In genomic region chr1:228464487-228464983, GRCh38 we compare ENCODE assay signal across 9 cellular contexts. TPM values are rescaled to one million over a fixed set of nuclear protein-coding genes. Genes with fewer than 3 reads are reported as not detected.
A peak's percentile ranks its signal among the peaks of the same experiment; 100 is the strongest.
DNase-seq lines count a peak whose midpoint lies in the region; ATAC-seq and TF ChIP-seq lines count a peak whose summit lies in the region.
"Had no signal": no experiment of that assay in that cellular context is flagged by ENCODE, and none has a peak within 500 bp of the region (broad histone marks: within the 10 kb centered on the region; RNA-seq: fewer than 3 reads in every experiment).

No MANE protein-coding gene starts in this region.

- H3K4me3 Mint-ChIP-seq in CD8-positive, alpha-beta T cell = peak overlapping the region; percentile 85
- peak overlapping the region; percentile 85 for H3K4me3 Mint-ChIP-seq in T-helper 1 cell treated with Interleukin-12 subunit alpha and Interleukin-12 subunit beta and Interleukin-4 antibody, amounts not matched to agents 30 μg/mL and 1 μg/mL, for 36 hours

- H3K9ac ChIP-seq in HUES6 (ENCODE audit: low read length) (peak overlapping the region; percentile 79), skeletal muscle satellite cell (ENCODE audit: low read depth, low read length) (no peak overlapping the region)
- H3K9ac ChIP-seq: KMS-11 had no signal

- no peaks in the 10 kb centered on the region for H3K36me3 Mint-ChIP-seq in CD8-positive, alpha-beta T cell
- H3K36me3 Mint-ChIP-seq in T-helper 1 cell treated with Interleukin-12 subunit alpha and Interleukin-12 subunit beta and Interleukin-4 antibody, amounts not matched to agents 30 μg/mL and 1 μg/mL, for 36 hours (ENCODE audit: low read depth) = peaks cover 6% of the 10 kb centered on the region

- no peaks in the 10 kb centered on the region for H3K9me3 ChIP-seq in CD8-positive, alpha-beta T cell (ENCODE audit: low read length)
- H3K9me3 ChIP-seq in HUES6 (ENCODE audit: control insufficient read depth, insufficient read depth, low read depth, low read length) = no peaks in the 10 kb centered on the region
- H3K9me3 ChIP-seq in skeletal muscle satellite cell (replicated peaks; ENCODE audit: low read length) = no peaks in the 10 kb centered on the region

- DNase-seq in CD8-positive, alpha-beta T cell = peak; percentile 75 to 91 (median 86)
- DNase-seq in anterior cingulate cortex (lab: John Stamatoyannopoulos, UW) (peak in 56 of 58 donors; percentile 24 to 90 (median 69)), hepatic stellate cell (ENCODE audit: low spot score) (peak; percentile 42), NCI-H748 (lab: John Stamatoyannopoulos, UW; ENCODE audit: unreplicated experiment) (no peak)

- peaks cover 14% of the 10 kb centered on the region for H3K27me3 Mint-ChIP-seq in CD8-positive, alpha-beta T cell (ENCODE audit: low read depth)
- peaks cover 16% of the 10 kb centered on the region for H3K27me3 Mint-ChIP-seq in T-helper 1 cell treated with Interleukin-12 subunit alpha and Interleukin-12 subunit beta and Interleukin-4 antibody, amounts not matched to agents 30 μg/mL and 1 μg/mL, for 36 hours (ENCODE audit: low read depth)

- intact Hi-C loops in CD8-positive, alpha-beta T cell (cut with DNase I, micrococcal nuclease) = loop anchor here (1.0 to 2.0 kb wide), 6 partner anchors 22 to 252 kb away; partner anchors contain the start of gene RNF187 (in 2 of the 2)

- peak overlapping the region; percentile 65 for H3K4me2 ChIP-seq in skeletal muscle satellite cell (ENCODE audit: low read length)
- H3K4me2 ChIP-seq: KMS-11 had no signal

- CTCF ChIA-PET in CD8-positive, alpha-beta T cell (lab: Charles Lee) = interaction anchor here (0.9 to 1.9 kb wide), 7 partner anchors 9 to 378 kb away, joined by 3 to 7 read pairs (median 4); partner anchors contain the start of gene RNF187

- no peaks in the 10 kb centered on the region for H3K27me3 ChIP-seq in CD8-positive, alpha-beta T cell (ENCODE audit: insufficient read depth, low read length)
- H3K27me3 ChIP-seq in HUES6 (ENCODE audit: control insufficient read depth, insufficient read depth, low read length) = peaks cover 48% of the 10 kb centered on the region
- peaks cover 82% of the 10 kb centered on the region for H3K27me3 ChIP-seq in skeletal muscle satellite cell (ENCODE audit: control insufficient read depth, insufficient read depth, low read length)

- H3K4me1 Mint-ChIP-seq in CD8-positive, alpha-beta T cell (ENCODE audit: low read depth) = peaks cover 40% of the 10 kb centered on the region
- peaks cover 59% of the 10 kb centered on the region for H3K4me1 Mint-ChIP-seq in T-helper 1 cell treated with Interleukin-12 subunit alpha and Interleukin-12 subunit beta and Interleukin-4 antibody, amounts not matched to agents 30 μg/mL and 1 μg/mL, for 36 hours (ENCODE audit: low read depth)

- H3K4me3 ChIP-seq in CD8-positive, alpha-beta T cell (ENCODE audit: low read depth, low read length) = peak overlapping the region; percentile 51
- H3K4me3 ChIP-seq in HUES6 (ENCODE audit: low read depth, low read length) (peak overlapping the region; percentile 65), skeletal muscle satellite cell (ENCODE audit: low read length) (peak overlapping the region; percentile 46)

- POLR2A ChIA-PET in CD8-positive, alpha-beta T cell (lab: Charles Lee) = interaction anchor here (1.5 to 3.8 kb wide), 2 partner anchors 11 to 22 kb away, joined by 4 to 26 read pairs; partner anchors contain the start of gene RNF187

- ATAC-seq in CD8-positive, alpha-beta T cell = peak; percentile 96
- ATAC-seq in GM21360 (IDR thresholded peaks at IDR 0.05; ENCODE audit: unreplicated experiment) = peak; percentile 76

- H3K27ac Mint-ChIP-seq in CD8-positive, alpha-beta T cell = peak overlapping the region; percentile 69
- H3K27ac Mint-ChIP-seq in T-helper 1 cell treated with Interleukin-12 subunit alpha and Interleukin-12 subunit beta and Interleukin-4 antibody, amounts not matched to agents 30 μg/mL and 1 μg/mL, for 36 hours = peak overlapping the region; percentile 90

- peak overlapping the region; percentile 18 for H3K27ac ChIP-seq in CD8-positive, alpha-beta T cell (ENCODE audit: low read depth, low read length)
- H3K27ac ChIP-seq in HUES6 (ENCODE audit: low read depth, low read length) = no peak overlapping the region
- H3K27ac ChIP-seq: KMS-11 had no signal

- H3K36me3 ChIP-seq in CD8-positive, alpha-beta T cell (ENCODE audit: insufficient read depth, low read length) = no peaks in the 10 kb centered on the region
- H3K36me3 ChIP-seq in HUES6 (ENCODE audit: control insufficient read depth, insufficient read depth, low read length) (no peaks in the 10 kb centered on the region), skeletal muscle satellite cell (ENCODE audit: insufficient read depth, low read length) (no peaks in the 10 kb centered on the region)

- TF ChIP-seq CTCF in CD8-positive, alpha-beta T cell (IDR thresholded peaks at IDR 0.05) = no peak

- no peaks in the 10 kb centered on the region for H3K9me3 Mint-ChIP-seq in CD8-positive, alpha-beta T cell
- H3K9me3 Mint-ChIP-seq in T-helper 1 cell treated with Interleukin-12 subunit alpha and Interleukin-12 subunit beta and Interleukin-4 antibody, amounts not matched to agents 30 μg/mL and 1 μg/mL, for 36 hours = no peaks in the 10 kb centered on the region

- peaks cover 28% of the 10 kb centered on the region for H3K4me1 ChIP-seq in CD8-positive, alpha-beta T cell (ENCODE audit: insufficient read depth, low read length)
- H3K4me1 ChIP-seq in HUES6 (ENCODE audit: control insufficient read depth, insufficient read depth, low read length) = peaks cover 20% of the 10 kb centered on the region
- H3K4me1 ChIP-seq in skeletal muscle satellite cell (ENCODE audit: control insufficient read depth, insufficient read depth, low read length) = peaks cover under 1% of the 10 kb centered on the region

RNA-seq across cellular contexts. Expression of gene RNF187, which starts 22.6 kb away (rescaled TPM):
- 10 to 100 TPM; 34.8 to 35.8 TPM for total RNA-seq in CD8-positive, alpha-beta T cell
- 34.2 and 51.1 TPM in 2 replicates for total RNA-seq in skeletal muscle satellite cell (2012; rRNA removed)

RNA-seq across cellular contexts. Expression of gene TRIM17, which starts 47.9 kb away (rescaled TPM):
- 1 to 10 TPM; 1.1 to 1.4 TPM for total RNA-seq in CD8-positive, alpha-beta T cell
- total RNA-seq in skeletal muscle satellite cell (2012; rRNA removed) = 0.22 TPM in 1 of 2 replicates, not detected in the other

RNA-seq across cellular contexts. Expression of gene TRIM11, which starts 57.9 kb away (rescaled TPM):
- total RNA-seq in CD8-positive, alpha-beta T cell = 10 to 100 TPM; 36.6 to 40.3 TPM
- total RNA-seq in skeletal muscle satellite cell (2012; rRNA removed) = 21.2 and 25.1 TPM in 2 replicates
